In genomic region chr3:139323146-139323545, GRCh38 we compare ENCODE assay signal across 20 cellular contexts. TPM values are rescaled to one million over a fixed set of nuclear protein-coding genes. Genes with fewer than 3 reads are reported as not detected.
A peak's percentile ranks its signal among the peaks of the same experiment; 100 is the strongest.
DNase-seq lines count a peak whose midpoint lies in the region; ATAC-seq and TF ChIP-seq lines count a peak whose summit lies in the region.
"Had no signal": no experiment of that assay in that cellular context is flagged by ENCODE, and none has a peak within 500 bp of the region (broad histone marks: within the 10 kb centered on the region; RNA-seq: fewer than 3 reads in every experiment).

No MANE protein-coding gene starts in this region.

- H3K27ac Mint-ChIP-seq in natural killer cell treated with Interleukin-12 subunit alpha and Interleukin-12 subunit beta and Interleukin-15 and Interleukin-18, amount 100 ng/mL, for 72 hours = no peak overlapping the region
- no peak overlapping the region for H3K27ac Mint-ChIP-seq in natural killer cell
- H3K27ac Mint-ChIP-seq: B cell; CD4-positive, alpha-beta T cell; CD8-positive, alpha-beta T cell had no signal

- H3K27me3 ChIP-seq in mesenchymal stem cell (ENCODE audit: control insufficient read depth in 1 of 2, insufficient read depth in 1 of 2, low read length in 2 of 2) = peaks cover 0 to 16% of the 10 kb centered on the region in 2 experiments
- H3K27me3 ChIP-seq: BLaER1 treated with 17β-estradiol and CSF1 and Interleukin-3, amounts not matched to agents 10 nM and 100 nM had no signal

- no peak overlapping the region for H3K4ac ChIP-seq in mesenchymal stem cell (ENCODE audit: low read depth in 1 of 2, low read length in 2 of 2)

- ATAC-seq in natural killer cell treated with Interleukin-12 subunit alpha and Interleukin-12 subunit beta and Interleukin-15 and Interleukin-18, amount 100 ng/mL, for 72 hours = no peak
- no peak for ATAC-seq in natural killer cell
- ATAC-seq: A549; CD8-positive, alpha-beta T cell had no signal

- H3K4me3 ChIP-seq in mesenchymal stem cell (ENCODE audit: insufficient read depth in 1 of 2, low read depth in 1 of 2, low read length in 2 of 2) = no peak overlapping the region
- H3K4me3 ChIP-seq: A549; BLaER1 treated with 17β-estradiol and CSF1 and Interleukin-3, amounts not matched to agents 10 nM and 100 nM had no signal

- H2BK15ac ChIP-seq in mesenchymal stem cell (ENCODE audit: low read depth, poor library complexity, severe bottlenecking) = peak overlapping the region; percentile 12

- H2BK120ac ChIP-seq in mesenchymal stem cell (ENCODE audit: low read depth, low read length) = no peak overlapping the region

- intact Hi-C loops in natural killer cell (cut with micrococcal nuclease) = no loop called here
- intact Hi-C loops in posterior vena cava (cut with DNase I) = loop anchor here in 1 of 2 donors (10.0 kb wide), 1 partner anchor 388 kb away; no protein-coding TSS in a partner anchor

- H3K4me2 ChIP-seq in mesenchymal stem cell (ENCODE audit: low read length, poor library complexity, severe bottlenecking) = no peak overlapping the region
- H3K4me2 ChIP-seq: A549; BLaER1 treated with 17β-estradiol and CSF1 and Interleukin-3, amounts not matched to agents 10 nM and 100 nM had no signal

- no peak overlapping the region for H3K23ac ChIP-seq in mesenchymal stem cell (ENCODE audit: low read length in 2 of 2)

- no peaks in the 10 kb centered on the region for H3K9me3 Mint-ChIP-seq in natural killer cell treated with Interleukin-12 subunit alpha and Interleukin-12 subunit beta and Interleukin-15 and Interleukin-18, amount 100 ng/mL, for 72 hours
- H3K9me3 Mint-ChIP-seq in natural killer cell = no peaks in the 10 kb centered on the region
- H3K9me3 Mint-ChIP-seq: CD4-positive, alpha-beta T cell; CD8-positive, alpha-beta T cell had no signal

- no peak overlapping the region for H3K4me3 Mint-ChIP-seq in natural killer cell treated with Interleukin-12 subunit alpha and Interleukin-12 subunit beta and Interleukin-15 and Interleukin-18, amount 100 ng/mL, for 72 hours
- no peak overlapping the region for H3K4me3 Mint-ChIP-seq in natural killer cell
- H3K4me3 Mint-ChIP-seq: B cell; CD4-positive, alpha-beta T cell; CD8-positive, alpha-beta T cell had no signal

- no peak for TF ChIP-seq CTCF in natural killer cell (IDR thresholded peaks at IDR 0.05)

- no peaks in the 10 kb centered on the region for H3K9me3 ChIP-seq in mesenchymal stem cell (ENCODE audit: control insufficient read depth, low read length)
- H3K9me3 ChIP-seq: A549, Caco-2 had no signal

- peaks cover 11 to 14% of the 10 kb centered on the region in 2 donors for H3K27me3 Mint-ChIP-seq in natural killer cell treated with Interleukin-12 subunit alpha and Interleukin-12 subunit beta and Interleukin-15 and Interleukin-18, amount 100 ng/mL, for 72 hours
- H3K27me3 Mint-ChIP-seq in natural killer cell (ENCODE audit: low read depth in 2 of 2) = peaks cover 0 to 15% of the 10 kb centered on the region in 2 donors
- H3K27me3 Mint-ChIP-seq: CD4-positive, alpha-beta T cell had no signal

- H2AK5ac ChIP-seq in mesenchymal stem cell (ENCODE audit: low read length, severe bottlenecking) = no peak overlapping the region

- no peak overlapping the region for H2AFZ ChIP-seq in mesenchymal stem cell (ENCODE audit: low read depth, low read length)

- no peak overlapping the region for H2BK5ac ChIP-seq in mesenchymal stem cell (ENCODE audit: low read depth, low read length, poor library complexity, severe bottlenecking)

- H4K8ac ChIP-seq in mesenchymal stem cell (ENCODE audit: low read length) = no peak overlapping the region

- H3K4me1 ChIP-seq in mesenchymal stem cell (ENCODE audit: control insufficient read depth, insufficient read depth, low read depth, low read length) = peaks cover 9% of the 10 kb centered on the region

- no peak overlapping the region for H3K9ac ChIP-seq in mesenchymal stem cell (ENCODE audit: low read length)
- H3K9ac ChIP-seq: BLaER1 treated with 17β-estradiol and CSF1 and Interleukin-3, amounts not matched to agents 10 nM and 100 nM had no signal

- no peaks in the 10 kb centered on the region for H3K79me1 ChIP-seq in mesenchymal stem cell (replicated peaks; ENCODE audit: low read length, poor library complexity, severe bottlenecking)

- H3K4me1 Mint-ChIP-seq in natural killer cell treated with Interleukin-12 subunit alpha and Interleukin-12 subunit beta and Interleukin-15 and Interleukin-18, amount 100 ng/mL, for 72 hours (ENCODE audit: low read depth in 2 of 2) = no peaks in the 10 kb centered on the region
- H3K4me1 Mint-ChIP-seq in natural killer cell = no peaks in the 10 kb centered on the region
- H3K4me1 Mint-ChIP-seq: B cell had no signal

- H3K27ac ChIP-seq in mesenchymal stem cell (ENCODE audit: low read length, poor library complexity, severe bottlenecking) = no peak overlapping the region
- H3K27ac ChIP-seq: 22Rv1; A549; BLaER1 treated with 17β-estradiol and CSF1 and Interleukin-3, amounts not matched to agents 10 nM and 100 nM; C4-2B had no signal

- no peak overlapping the region for H3K14ac ChIP-seq in mesenchymal stem cell (ENCODE audit: low read length in 2 of 2)

- peak; percentile 17 for DNase-seq in activated CD8-positive, alpha-beta memory T cell treated with anti-CD3 and anti-CD28 coated beads for 24 hours
- no peak for DNase-seq in activated CD8-positive, alpha-beta memory T cell treated with anti-CD3 and anti-CD28 coated beads, Interleukin-2, amount 50 U/mL, for 4 hours
- peak; percentile 32 for DNase-seq in natural killer cell treated with Interleukin-12 subunit alpha and Interleukin-12 subunit beta and Interleukin-15 and Interleukin-18, amount 100 ng/mL, for 72 hours (ENCODE audit: low spot score)
- DNase-seq in natural killer cell (no peak), mesenchymal stem cell (no peak), posterior vena cava (ENCODE audit: low spot score) (peak; percentile 53), NCI-H2171 (lab: John Stamatoyannopoulos, UW) (no peak), activated T-cell treated with anti-CD3 and anti-CD28 coated beads for 4 hours (no peak)
- DNase-seq: AML-193; Caco-2; Calu3; CD4-positive, alpha-beta T cell; CD8-positive, alpha-beta T cell; DMS79 treated with DMSO at 0.1 percent for 48 hours; GF-D8 had no signal

- no peak overlapping the region for H2BK12ac ChIP-seq in mesenchymal stem cell (ENCODE audit: low read length in 2 of 2)

- H3K36me3 Mint-ChIP-seq in natural killer cell treated with Interleukin-12 subunit alpha and Interleukin-12 subunit beta and Interleukin-15 and Interleukin-18, amount 100 ng/mL, for 72 hours = no peaks in the 10 kb centered on the region
- no peaks in the 10 kb centered on the region for H3K36me3 Mint-ChIP-seq in natural killer cell
- H3K36me3 Mint-ChIP-seq: CD8-positive, alpha-beta T cell had no signal

- H3K18ac ChIP-seq in mesenchymal stem cell (ENCODE audit: low read depth in 1 of 2, low read length in 2 of 2) = no peak overlapping the region

- H3K36me3 ChIP-seq in mesenchymal stem cell (ENCODE audit: control insufficient read depth in 1 of 2, insufficient read depth in 2 of 2, low read depth in 1 of 2, low read length in 2 of 2) = no peaks in the 10 kb centered on the region
- H3K36me3 ChIP-seq: BLaER1 treated with 17β-estradiol and CSF1 and Interleukin-3, amounts not matched to agents 10 nM and 100 nM had no signal

- H4K91ac ChIP-seq in mesenchymal stem cell (ENCODE audit: low read length) = no peak overlapping the region

- WGBS in mesenchymal stem cell = 95% methylated on average over 5 of the region's 7 CpGs

RNA-seq across cellular contexts. Expression of gene MRPS22, which starts 20.7 kb away (rescaled TPM):
- 10 to 100 TPM; 40.9 to 46.6 TPM for total RNA-seq in natural killer cell treated with Interleukin-12 subunit alpha and Interleukin-12 subunit beta and Interleukin-15 and Interleukin-18, amount 100 ng/mL, for 72 hours
- total RNA-seq in natural killer cell (10 to 100 TPM; 32.4 to 39.1 (median 35.3) TPM), posterior vena cava (10 to 100 TPM; 30.3 to 34.6 TPM)
- 47.0 TPM for polyA plus RNA-seq in mesenchymal stem cell (2013, experiment 1 of 2)
- polyA plus RNA-seq in mesenchymal stem cell (2013, experiment 2 of 2) = 48.0 TPM

Comparison
In these comparisons a context has a peak if more than half of its experiments do, and no peak if none do; other contexts are left out.
1. DNase-seq: peak in activated CD8-positive, alpha-beta memory T cell treated with anti-CD3 and anti-CD28 coated beads for 24 hours (single experiment), natural killer cell treated with Interleukin-12 subunit alpha and Interleukin-12 subunit beta and Interleukin-15 and Interleukin-18, amount 100 ng/mL, for 72 hours (single experiment) and posterior vena cava (single experiment); none in activated CD8-positive, alpha-beta memory T cell treated with anti-CD3 and anti-CD28 coated beads, Interleukin-2, amount 50 U/mL, for 4 hours (single experiment), natural killer cell (single experiment), mesenchymal stem cell (single experiment), NCI-H2171 (single experiment) and activated T-cell treated with anti-CD3 and anti-CD28 coated beads for 4 hours (single experiment).